ENCODE assay signal across 1 cellular context in genomic region chr6:158644227-158645063, GRCh38.
A peak's percentile ranks its signal among the peaks of the same experiment; 100 is the strongest.
TF ChIP-seq lines count a peak whose summit lies in the region.

Gene DYNLT1, minus strand, starts transcription at chr6:158644743. Its CDS starts 35 bp downstream, at chr6:158644708.

TF ChIP-seq in HEK293, 187 proteins besides CTCF, POLR2A, EP300 and RAD21 (continued from another document and continues in another):
- TF ChIP-seq REST (tag by site-specific recombination; IDR thresholded peaks at IDR 0.05) (peak; percentile 66), ZNF148 (tag by site-specific recombination; IDR thresholded peaks at IDR 0.05; ENCODE audit: borderline replicate concordance) (no peak), KLF9 (tag by site-specific recombination; IDR thresholded peaks at IDR 0.05; ENCODE audit: low read depth) (peak; percentile 99), GLI2 (tag by site-specific recombination; IDR thresholded peaks at IDR 0.05; ENCODE audit: borderline replicate concordance, low read depth) (no peak), ZNF449 (tag by site-specific recombination; IDR thresholded peaks at IDR 0.05) (0 out of 2 replicates have a peak, but pooled peaks have one; percentile 13), ZBTB17 (tag by site-specific recombination; IDR thresholded peaks at IDR 0.05) (peak; percentile 73), ZNF24 (tag by site-specific recombination; IDR thresholded peaks at IDR 0.05) (peak; percentile 76; the same call in 1 of the 2 replicates), ZEB2 (tag by site-specific recombination; IDR thresholded peaks at IDR 0.05) (peak; percentile 87), ZNF501 (tag by site-specific recombination; IDR thresholded peaks at IDR 0.05) (peak; percentile 93), ZNF350 (tag by site-specific recombination; IDR thresholded peaks at IDR 0.05) (0 out of 2 replicates have a peak, but pooled peaks have one; percentile 15), ZNF830 (tag by site-specific recombination; IDR thresholded peaks at IDR 0.05; ENCODE audit: low read depth) (no peak), SCRT2 (tag by site-specific recombination; IDR thresholded peaks at IDR 0.05) (no peak), ZNF629 (tag by site-specific recombination; IDR thresholded peaks at IDR 0.05) (peak; percentile 68), ZNF248 (tag by site-specific recombination; IDR thresholded peaks at IDR 0.05) (no peak), MEIS1 (CRISPR knock-in tag; IDR thresholded peaks at IDR 0.05; ENCODE audit: borderline replicate concordance) (no peak), EGR2 (tag by site-specific recombination; IDR thresholded peaks at IDR 0.05; ENCODE audit: low read depth) (peak; percentile 51), ZNF114 (tag by site-specific recombination; IDR thresholded peaks at IDR 0.05) (no peak), ZBTB8A (tag by site-specific recombination; IDR thresholded peaks at IDR 0.05) (peak; percentile 62), ZNF10 (tag by site-specific recombination; IDR thresholded peaks at IDR 0.05) (peak; percentile 11; the same call in 1 of the 2 replicates), MZF1 (tag by site-specific recombination; IDR thresholded peaks at IDR 0.05; ENCODE audit: borderline replicate concordance) (peak; percentile 73), ZNF785 (tag by site-specific recombination; IDR thresholded peaks at IDR 0.05) (peak; percentile 64; the same call in 1 of the 2 replicates), ZNF776 (tag by site-specific recombination; IDR thresholded peaks at IDR 0.05; ENCODE audit: borderline replicate concordance) (no peak), ZNF561 (tag by site-specific recombination; IDR thresholded peaks at IDR 0.05; ENCODE audit: borderline replicate concordance) (peak; percentile 78), ATF2 (tag by site-specific recombination; IDR thresholded peaks at IDR 0.05; ENCODE audit: low read depth) (peak; percentile 82), KLF8 (tag by site-specific recombination; IDR thresholded peaks at IDR 0.05) (peak; percentile 90), KLF10 (tag by site-specific recombination; IDR thresholded peaks at IDR 0.05) (peak; percentile 87), KLF16 (tag by site-specific recombination; IDR thresholded peaks at IDR 0.05) (peak; percentile 94), HOXA7 (CRISPR knock-in tag; IDR thresholded peaks at IDR 0.05; ENCODE audit: borderline replicate concordance) (no peak), ZNF324 (tag by site-specific recombination; IDR thresholded peaks at IDR 0.05) (peak; percentile 84), ZNF394 (tag by site-specific recombination; IDR thresholded peaks at IDR 0.05; ENCODE audit: borderline replicate concordance) (0 out of 2 replicates have a peak, but pooled peaks have one; percentile 60), ZXDB (tag by site-specific recombination; IDR thresholded peaks at IDR 0.05) (peak; percentile 78; the same call in 1 of the 2 replicates), YY2 (tag by site-specific recombination; IDR thresholded peaks at IDR 0.05) (peak; percentile 91), ZNF610 (tag by site-specific recombination; IDR thresholded peaks at IDR 0.05; ENCODE audit: borderline replicate concordance) (peak; percentile 80), BCL11A (tag by site-specific recombination; IDR thresholded peaks at IDR 0.05; ENCODE audit: low read depth) (peak; percentile 51; the same call in 1 of the 2 replicates), ZNF202 (tag by site-specific recombination; IDR thresholded peaks at IDR 0.05; ENCODE audit: borderline replicate concordance) (no peak)
- TF ChIP-seq, protein P1, sequence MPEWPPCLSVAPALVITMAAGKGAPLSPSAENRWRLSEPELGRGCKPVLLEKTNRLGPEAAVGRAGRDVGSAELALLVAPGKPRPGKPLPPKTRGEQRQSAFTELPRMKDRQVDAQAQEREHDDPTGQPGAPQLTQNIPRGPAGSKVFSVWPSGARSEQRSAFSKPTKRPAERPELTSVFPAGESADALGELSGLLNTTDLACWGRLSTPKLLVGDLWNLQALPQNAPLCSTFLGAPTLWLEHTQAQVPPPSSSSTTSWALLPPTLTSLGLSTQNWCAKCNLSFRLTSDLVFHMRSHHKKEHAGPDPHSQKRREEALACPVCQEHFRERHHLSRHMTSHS (tag by site-specific recombination; IDR thresholded peaks at IDR 0.05): no peak
- TF ChIP-seq, protein P2, sequence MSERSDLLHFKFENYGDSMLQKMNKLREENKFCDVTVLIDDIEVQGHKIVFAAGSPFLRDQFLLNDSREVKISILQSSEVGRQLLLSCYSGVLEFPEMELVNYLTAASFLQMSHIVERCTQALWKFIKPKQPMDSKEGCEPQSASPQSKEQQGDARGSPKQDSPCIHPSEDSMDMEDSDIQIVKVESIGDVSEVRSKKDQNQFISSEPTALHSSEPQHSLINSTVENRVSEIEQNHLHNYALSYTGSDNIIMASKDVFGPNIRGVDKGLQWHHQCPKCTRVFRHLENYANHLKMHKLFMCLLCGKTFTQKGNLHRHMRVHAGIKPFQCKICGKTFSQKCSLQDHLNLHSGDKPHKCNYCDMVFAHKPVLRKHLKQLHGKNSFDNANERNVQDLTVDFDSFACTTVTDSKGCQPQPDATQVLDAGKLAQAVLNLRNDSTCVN (tag by site-specific recombination; optimal IDR thresholded peaks at IDR 0.05): peak; percentile 91
- TF ChIP-seq, protein P3, sequence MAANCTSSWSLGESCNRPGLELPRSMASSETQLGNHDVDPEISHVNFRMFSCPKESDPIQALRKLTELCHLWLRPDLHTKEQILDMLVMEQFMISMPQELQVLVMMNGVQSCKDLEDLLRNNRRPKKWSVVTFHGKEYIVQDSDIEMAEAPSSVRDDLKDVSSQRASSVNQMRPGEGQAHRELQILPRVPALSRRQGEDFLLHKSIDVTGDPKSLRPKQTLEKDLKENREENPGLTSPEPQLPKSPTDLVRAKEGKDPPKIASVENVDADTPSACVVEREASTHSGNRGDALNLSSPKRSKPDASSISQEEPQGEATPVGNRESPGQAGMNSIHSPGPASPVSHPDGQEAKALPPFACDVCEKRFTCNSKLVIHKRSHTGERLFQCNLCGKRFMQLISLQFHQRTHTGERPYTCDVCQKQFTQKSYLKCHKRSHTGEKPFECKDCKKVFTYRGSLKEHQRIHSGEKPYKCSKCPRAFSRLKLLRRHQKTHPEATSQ (tag by site-specific recombination; IDR thresholded peaks at IDR 0.05): peak; percentile 81; the same call in 1 of the 2 replicates
- TF ChIP-seq, protein P4, sequence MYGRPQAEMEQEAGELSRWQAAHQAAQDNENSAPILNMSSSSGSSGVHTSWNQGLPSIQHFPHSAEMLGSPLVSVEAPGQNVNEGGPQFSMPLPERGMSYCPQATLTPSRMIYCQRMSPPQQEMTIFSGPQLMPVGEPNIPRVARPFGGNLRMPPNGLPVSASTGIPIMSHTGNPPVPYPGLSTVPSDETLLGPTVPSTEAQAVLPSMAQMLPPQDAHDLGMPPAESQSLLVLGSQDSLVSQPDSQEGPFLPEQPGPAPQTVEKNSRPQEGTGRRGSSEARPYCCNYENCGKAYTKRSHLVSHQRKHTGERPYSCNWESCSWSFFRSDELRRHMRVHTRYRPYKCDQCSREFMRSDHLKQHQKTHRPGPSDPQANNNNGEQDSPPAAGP (tag by site-specific recombination; IDR thresholded peaks at IDR 0.05): peak; percentile 98
- TF ChIP-seq, protein P5, sequence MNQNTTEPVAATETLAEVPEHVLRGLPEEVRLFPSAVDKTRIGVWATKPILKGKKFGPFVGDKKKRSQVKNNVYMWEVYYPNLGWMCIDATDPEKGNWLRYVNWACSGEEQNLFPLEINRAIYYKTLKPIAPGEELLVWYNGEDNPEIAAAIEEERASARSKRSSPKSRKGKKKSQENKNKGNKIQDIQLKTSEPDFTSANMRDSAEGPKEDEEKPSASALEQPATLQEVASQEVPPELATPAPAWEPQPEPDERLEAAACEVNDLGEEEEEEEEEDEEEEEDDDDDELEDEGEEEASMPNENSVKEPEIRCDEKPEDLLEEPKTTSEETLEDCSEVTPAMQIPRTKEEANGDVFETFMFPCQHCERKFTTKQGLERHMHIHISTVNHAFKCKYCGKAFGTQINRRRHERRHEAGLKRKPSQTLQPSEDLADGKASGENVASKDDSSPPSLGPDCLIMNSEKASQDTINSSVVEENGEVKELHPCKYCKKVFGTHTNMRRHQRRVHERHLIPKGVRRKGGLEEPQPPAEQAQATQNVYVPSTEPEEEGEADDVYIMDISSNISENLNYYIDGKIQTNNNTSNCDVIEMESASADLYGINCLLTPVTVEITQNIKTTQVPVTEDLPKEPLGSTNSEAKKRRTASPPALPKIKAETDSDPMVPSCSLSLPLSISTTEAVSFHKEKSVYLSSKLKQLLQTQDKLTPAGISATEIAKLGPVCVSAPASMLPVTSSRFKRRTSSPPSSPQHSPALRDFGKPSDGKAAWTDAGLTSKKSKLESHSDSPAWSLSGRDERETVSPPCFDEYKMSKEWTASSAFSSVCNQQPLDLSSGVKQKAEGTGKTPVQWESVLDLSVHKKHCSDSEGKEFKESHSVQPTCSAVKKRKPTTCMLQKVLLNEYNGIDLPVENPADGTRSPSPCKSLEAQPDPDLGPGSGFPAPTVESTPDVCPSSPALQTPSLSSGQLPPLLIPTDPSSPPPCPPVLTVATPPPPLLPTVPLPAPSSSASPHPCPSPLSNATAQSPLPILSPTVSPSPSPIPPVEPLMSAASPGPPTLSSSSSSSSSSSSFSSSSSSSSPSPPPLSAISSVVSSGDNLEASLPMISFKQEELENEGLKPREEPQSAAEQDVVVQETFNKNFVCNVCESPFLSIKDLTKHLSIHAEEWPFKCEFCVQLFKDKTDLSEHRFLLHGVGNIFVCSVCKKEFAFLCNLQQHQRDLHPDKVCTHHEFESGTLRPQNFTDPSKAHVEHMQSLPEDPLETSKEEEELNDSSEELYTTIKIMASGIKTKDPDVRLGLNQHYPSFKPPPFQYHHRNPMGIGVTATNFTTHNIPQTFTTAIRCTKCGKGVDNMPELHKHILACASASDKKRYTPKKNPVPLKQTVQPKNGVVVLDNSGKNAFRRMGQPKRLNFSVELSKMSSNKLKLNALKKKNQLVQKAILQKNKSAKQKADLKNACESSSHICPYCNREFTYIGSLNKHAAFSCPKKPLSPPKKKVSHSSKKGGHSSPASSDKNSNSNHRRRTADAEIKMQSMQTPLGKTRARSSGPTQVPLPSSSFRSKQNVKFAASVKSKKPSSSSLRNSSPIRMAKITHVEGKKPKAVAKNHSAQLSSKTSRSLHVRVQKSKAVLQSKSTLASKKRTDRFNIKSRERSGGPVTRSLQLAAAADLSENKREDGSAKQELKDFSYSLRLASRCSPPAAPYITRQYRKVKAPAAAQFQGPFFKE (tag by site-specific recombination; IDR thresholded peaks at IDR 0.05; ENCODE audit: borderline replicate concordance): peak; percentile 31; the same call in 1 of the 2 replicates
